In genomic region chr13:48580185-48580803, GRCh38 we compare ENCODE assay signal across 8 cellular contexts. TPM values are rescaled to one million over a fixed set of nuclear protein-coding genes. Genes with fewer than 3 reads are reported as not detected.
DNase-seq lines count a peak whose midpoint lies in the region; ATAC-seq and TF ChIP-seq lines count a peak whose summit lies in the region.

No MANE protein-coding gene starts in this region.

- peaks cover 1% of the 10 kb centered on the region for H3K9me3 Mint-ChIP-seq in activated naive CD4-positive, alpha-beta T cell treated with anti-CD3 and anti-CD28 coated beads, Interleukin-2, amount 10 ng/mL, durations not matched to agents 7 days and 5 days

- no peaks in the 10 kb centered on the region for H3K9me3 ChIP-seq in cardiac muscle cell (ENCODE audit: low read depth)

- H3K27me3 Mint-ChIP-seq in activated naive CD4-positive, alpha-beta T cell treated with anti-CD3 and anti-CD28 coated beads, Interleukin-2, amount 10 ng/mL, durations not matched to agents 7 days and 5 days = peaks cover 45% of the 10 kb centered on the region

- no peak overlapping the region for H3K4me3 Mint-ChIP-seq in activated naive CD4-positive, alpha-beta T cell treated with anti-CD3 and anti-CD28 coated beads, Interleukin-2, amount 10 ng/mL, durations not matched to agents 7 days and 5 days

- in situ Hi-C loops in Caki2 (cut with HindIII; ENCODE audit: low pct_unique_long_range_greater_than_20kb, low sequenced_read_pairs) = no loop called here
- in situ Hi-C loops in SK-MEL-5 (cut with HindIII; ENCODE audit: low pct_unique_long_range_greater_than_20kb, low sequenced_read_pairs) = no loop called here

- H3K27me3 ChIP-seq in KMS-11 (ENCODE audit: insufficient read depth, low read depth) (no peaks in the 10 kb centered on the region), cardiac muscle cell (no peaks in the 10 kb centered on the region)

- no peaks in the 10 kb centered on the region for H3K79me2 ChIP-seq in KMS-11 (ENCODE audit: insufficient read depth, low read depth)

- H3K27ac ChIP-seq in KMS-11 (no peak overlapping the region), cardiac muscle cell (no peak overlapping the region)

- peaks cover 4% of the 10 kb centered on the region for H3K36me3 Mint-ChIP-seq in activated naive CD4-positive, alpha-beta T cell treated with anti-CD3 and anti-CD28 coated beads, Interleukin-2, amount 10 ng/mL, durations not matched to agents 7 days and 5 days

- H2AFZ ChIP-seq in KMS-11 (ENCODE audit: low read depth) = no peak overlapping the region

- H3K4me1 Mint-ChIP-seq in activated naive CD4-positive, alpha-beta T cell treated with anti-CD3 and anti-CD28 coated beads, Interleukin-2, amount 10 ng/mL, durations not matched to agents 7 days and 5 days = peaks cover 42% of the 10 kb centered on the region

- no peak overlapping the region for H3K27ac Mint-ChIP-seq in activated naive CD4-positive, alpha-beta T cell treated with anti-CD3 and anti-CD28 coated beads, Interleukin-2, amount 10 ng/mL, durations not matched to agents 7 days and 5 days

- H3K4me2 ChIP-seq in KMS-11 = no peak overlapping the region

- CTCF ChIA-PET in activated naive CD4-positive, alpha-beta T cell treated with anti-CD3 and anti-CD28 coated beads, Interleukin-2, amount 10 ng/mL, durations not matched to agents 7 days and 5 days (lab: Charles Lee) = interaction anchor here (0.6 to 6.0 kb wide), 40 partner anchors 9 to 502 kb away, joined by 3 to 106 read pairs (median 4); partner anchors contain the start of genes ITM2B and RCBTB2

- H3K4me1 ChIP-seq in KMS-11 (ENCODE audit: low read depth, poor library complexity, severe bottlenecking) = peaks cover 3% of the 10 kb centered on the region
- peaks cover 6% of the 10 kb centered on the region for H3K4me1 ChIP-seq in cardiac muscle cell (ENCODE audit: low read depth)

- peak; percentile 58; the same call in 1 of the 2 replicates for TF ChIP-seq CTCF in KMS-11 (conservative IDR thresholded peaks at IDR 0.05; ENCODE audit: low read depth, low read length)
- peak; percentile 65 for TF ChIP-seq CTCF in cardiac muscle cell (IDR thresholded peaks at IDR 0.05; ENCODE audit: low read depth, low read length)

- no peaks in the 10 kb centered on the region for H4K20me1 ChIP-seq in KMS-11 (ENCODE audit: insufficient read depth)

- no peak for ATAC-seq in HG03139 (IDR thresholded peaks at IDR 0.05; ENCODE audit: unreplicated experiment)
- no peak for ATAC-seq in GM21515 (IDR thresholded peaks at IDR 0.05; ENCODE audit: unreplicated experiment)

- H3K36me3 ChIP-seq in KMS-11 (ENCODE audit: insufficient read depth) (no peaks in the 10 kb centered on the region), cardiac muscle cell (no peaks in the 10 kb centered on the region)

- no peak overlapping the region for H3K9ac ChIP-seq in KMS-11

- H3K4me3 ChIP-seq in KMS-11 (IDR thresholded peaks at IDR 0.05; ENCODE audit: insufficient read depth, low read depth, low read length) (no peak overlapping the region), cardiac muscle cell (no peak overlapping the region)

- peak; percentile 48 for DNase-seq in Caki2 (ENCODE audit: low read depth)
- peak; percentile 84 for DNase-seq in SK-MEL-5 (ENCODE audit: low read depth, low spot score)
- peak; percentile 82 for DNase-seq in activated naive CD4-positive, alpha-beta T cell treated with anti-CD3 and anti-CD28 coated beads, Interleukin-2, amount 10 ng/mL, durations not matched to agents 7 days and 5 days
- peak; percentile 75 to 78 for DNase-seq in cardiac muscle cell (ENCODE audit: low read depth in 1 of 2, low spot score in 1 of 2)
- DNase-seq in retina = peak; percentile 68

RNA-seq across cellular contexts. Expression of gene RCBTB2, which starts 47.4 kb away (rescaled TPM):
- 1.7 TPM in 1 of 2 replicates, not detected in the other for total RNA-seq in Caki2 (2014; rRNA removed; shearing (Covaris generic); ENCODE audit: low replicate concordance)
- 4.8 and 5.0 TPM in 2 replicates for total RNA-seq in SK-MEL-5 (2014; rRNA removed; shearing (Covaris generic))
- polyA plus RNA-seq in SK-MEL-5 (2015; cell fraction: cytosol; rRNA removed) = 2.6 and 3.1 TPM in 2 replicates
- polyA plus RNA-seq in SK-MEL-5 (2015; cell fraction: nucleus; rRNA removed) = 10.5 and 13.1 TPM in 2 replicates
- total RNA-seq in cardiac muscle cell = 10.0 and 10.3 TPM in 2 replicates
- 13.2 and 15.4 TPM in 2 replicates for polyA plus RNA-seq in cardiac muscle cell
